ENCODE assay signal across 25 cellular contexts in genomic region chr19:30547192-30547591, GRCh38.
"Had no signal": no experiment of that assay in that cellular context is flagged by ENCODE, and none has a peak within 500 bp of the region (broad histone marks: within the 10 kb centered on the region; RNA-seq: fewer than 3 reads in every experiment).

No MANE protein-coding gene starts in this region.

- H3K9me3 ChIP-seq: lower lobe of right lung, psoas muscle, suprapubic skin, thoracic aorta, tibial artery, upper lobe of right lung had no signal

- H3K36me3 Mint-ChIP-seq: naive thymus-derived CD8-positive, alpha-beta T cell; stimulated activated effector memory CD8-positive, alpha-beta T cell treated with anti-CD3 and anti-CD28 coated beads, Interleukin-12 subunit alpha, Interleukin-12 subunit beta, amount 100 ng/mL, for 72 hours had no signal

- H3K9me3 Mint-ChIP-seq: nephron; neural crest cell; stimulated activated effector memory CD8-positive, alpha-beta T cell treated with anti-CD3 and anti-CD28 coated beads, Interleukin-12 subunit alpha, Interleukin-12 subunit beta, amount 100 ng/mL, for 72 hours; stimulated activated naive CD8-positive, alpha-beta T cell treated with anti-CD3 and anti-CD28 coated beads, Interleukin-15, Interleukin-2, amounts not matched to agents 100 ng/mL and 50 ng/mL, for 24 hours had no signal

- H3K36me3 ChIP-seq: lower lobe of right lung, suprapubic skin, thoracic aorta, tibial artery, upper lobe of right lung had no signal

- H3K4me1 Mint-ChIP-seq: stimulated activated effector memory CD8-positive, alpha-beta T cell treated with anti-CD3 and anti-CD28 coated beads, Interleukin-12 subunit alpha, Interleukin-12 subunit beta, amount 100 ng/mL, for 72 hours had no signal

- H3K4me3 ChIP-seq: lower lobe of right lung, psoas muscle, skin epidermis, suprapubic skin, thoracic aorta, tibial artery, upper lobe of right lung had no signal

- H3K27me3 Mint-ChIP-seq: stimulated activated naive CD8-positive, alpha-beta T cell treated with anti-CD3 and anti-CD28 coated beads, Interleukin-15, Interleukin-2, amounts not matched to agents 100 ng/mL and 50 ng/mL, for 24 hours had no signal

- H3K27ac Mint-ChIP-seq: naive thymus-derived CD8-positive, alpha-beta T cell; nephron; stimulated activated effector memory CD8-positive, alpha-beta T cell treated with anti-CD3 and anti-CD28 coated beads, Interleukin-12 subunit alpha, Interleukin-12 subunit beta, amount 100 ng/mL, for 72 hours; stimulated activated naive CD8-positive, alpha-beta T cell treated with anti-CD3 and anti-CD28 coated beads, Interleukin-15, Interleukin-2, amounts not matched to agents 100 ng/mL and 50 ng/mL, for 24 hours had no signal

- H3K27ac ChIP-seq: lower lobe of right lung, parathyroid adenoma, psoas muscle, skin epidermis, suprapubic skin, thoracic aorta, tibial artery, upper lobe of right lung had no signal

- DNase-seq: hippocampal formation; kidney glomerular epithelial cell; left cardiac atrium; lower lobe of right lung; mammary epithelial cell; mesenchymal stem cell; naive thymus-derived CD8-positive, alpha-beta T cell; nucleus accumbens; psoas muscle; stimulated activated CD4-positive, alpha-beta T cell treated with anti-CD3 and anti-CD28 coated beads, Interleukin-12 subunit alpha, Interleukin-12 subunit beta, amount 100 ng/mL, for 4 hours; stimulated activated CD4-positive, alpha-beta T cell treated with anti-CD3 and anti-CD28 coated beads, Interleukin-4, amount 100 ng/mL, for 24 hours; stimulated activated naive CD4-positive, alpha-beta T cell; trophoblast cell; upper lobe of right lung had no signal

- H3K9ac ChIP-seq: parathyroid adenoma had no signal

- H2AFZ ChIP-seq: parathyroid adenoma had no signal

- H3K4me3 Mint-ChIP-seq: naive thymus-derived CD8-positive, alpha-beta T cell; nephron; neural crest cell; stimulated activated effector memory CD8-positive, alpha-beta T cell treated with anti-CD3 and anti-CD28 coated beads, Interleukin-12 subunit alpha, Interleukin-12 subunit beta, amount 100 ng/mL, for 72 hours; stimulated activated naive CD8-positive, alpha-beta T cell treated with anti-CD3 and anti-CD28 coated beads, Interleukin-15, Interleukin-2, amounts not matched to agents 100 ng/mL and 50 ng/mL, for 24 hours had no signal

- H3K79me2 ChIP-seq: parathyroid adenoma had no signal

- H3K4me1 ChIP-seq: lower lobe of right lung, parathyroid adenoma, psoas muscle, suprapubic skin, tibial artery, upper lobe of right lung had no signal

- ATAC-seq: left cardiac atrium; left lobe of liver; lower lobe of right lung; naive thymus-derived CD8-positive, alpha-beta T cell; psoas muscle; sciatic nerve; stimulated activated effector memory CD8-positive, alpha-beta T cell treated with anti-CD3 and anti-CD28 coated beads, Interleukin-12 subunit alpha, Interleukin-12 subunit beta, amount 100 ng/mL, for 72 hours; upper lobe of right lung had no signal

- H3K27me3 ChIP-seq: suprapubic skin, tibial artery, upper lobe of right lung had no signal
